Comparison of ENCODE assay signal across 19 cellular contexts in the genomic region with DNA sequence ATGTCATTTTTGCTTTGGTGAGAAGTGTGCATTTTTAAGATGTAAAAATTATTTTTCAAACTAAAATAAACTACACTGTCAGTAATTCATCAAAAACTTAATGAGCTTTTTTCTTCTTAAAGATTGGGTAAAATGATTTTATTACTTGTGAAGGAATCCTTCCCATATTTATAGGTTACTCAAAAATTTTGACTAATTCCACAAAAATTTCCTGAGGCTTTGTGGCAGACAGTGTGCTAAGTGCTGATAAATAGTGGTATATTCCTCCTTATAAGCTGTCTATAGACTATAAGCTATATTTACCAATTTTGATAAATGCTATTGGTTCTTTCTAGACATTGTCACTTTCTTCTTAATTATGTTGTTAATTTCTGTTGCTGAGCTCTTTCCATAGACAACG.
"Had no signal": no experiment of that assay in that cellular context is flagged by ENCODE, and none has a peak within 500 bp of the region (broad histone marks: within the 10 kb centered on the region; RNA-seq: fewer than 3 reads in every experiment).

No MANE protein-coding gene starts in this region.

- H3K4me3 Mint-ChIP-seq: activated CD8-positive, alpha-beta T cell treated with anti-CD3 and anti-CD28 coated beads for 36 hours; activated naive CD8-positive, alpha-beta T cell treated with anti-CD3 and anti-CD28 coated beads, Interleukin-2, amount 10 ng/mL, durations not matched to agents 7 days and 5 days; activated T-helper 17 cell treated with anti-CD3 and anti-CD28 coated beads, Interleukin-2, amount 50 U/mL, for 72 hours; brain; memory B cell; neural crest cell; stimulated activated naive CD8-positive, alpha-beta T cell treated with anti-CD3 and anti-CD28 coated beads, Interleukin-15, amount 100 ng/mL, for 72 hours; type B pancreatic cell had no signal

- H3K9me3 ChIP-seq: right atrium auricular region had no signal

- H3K9me3 Mint-ChIP-seq: activated CD8-positive, alpha-beta T cell treated with anti-CD3 and anti-CD28 coated beads for 36 hours; activated naive CD8-positive, alpha-beta T cell treated with anti-CD3 and anti-CD28 coated beads, Interleukin-2, amount 10 ng/mL, durations not matched to agents 7 days and 5 days; brain; memory B cell; neural crest cell; type B pancreatic cell had no signal

- H3K27me3 Mint-ChIP-seq: brain; memory B cell; stimulated activated naive CD8-positive, alpha-beta T cell treated with anti-CD3 and anti-CD28 coated beads, Interleukin-15, amount 100 ng/mL, for 72 hours had no signal

- H3K4me1 ChIP-seq: right atrium auricular region had no signal

- H3K27ac ChIP-seq: right atrium auricular region had no signal

- H3K36me3 Mint-ChIP-seq: activated naive CD8-positive, alpha-beta T cell treated with anti-CD3 and anti-CD28 coated beads, Interleukin-2, amount 10 ng/mL, durations not matched to agents 7 days and 5 days; brain; memory B cell; type B pancreatic cell had no signal

- H3K36me3 ChIP-seq: right atrium auricular region had no signal

- H3K4me1 Mint-ChIP-seq: activated naive CD8-positive, alpha-beta T cell treated with anti-CD3 and anti-CD28 coated beads, Interleukin-2, amount 10 ng/mL, durations not matched to agents 7 days and 5 days; activated T-helper 17 cell treated with anti-CD3 and anti-CD28 coated beads, Interleukin-2, amount 50 U/mL, for 72 hours; brain; memory B cell; stimulated activated naive CD8-positive, alpha-beta T cell treated with anti-CD3 and anti-CD28 coated beads, Interleukin-15, amount 100 ng/mL, for 72 hours had no signal

- ATAC-seq: activated CD8-positive, alpha-beta T cell treated with anti-CD3 and anti-CD28 coated beads for 36 hours; activated T-helper 17 cell treated with anti-CD3 and anti-CD28 coated beads, Interleukin-2, amount 50 U/mL, for 72 hours; stimulated activated naive CD8-positive, alpha-beta T cell treated with anti-CD3 and anti-CD28 coated beads, Interleukin-15, amount 100 ng/mL, for 72 hours had no signal

- DNase-seq: activated CD4-positive, alpha-beta T cell treated with anti-CD3 and anti-CD28 coated beads for 48 hours; activated CD4-positive, CD25-positive, alpha-beta regulatory T cell; activated CD8-positive, alpha-beta T cell treated with anti-CD3 and anti-CD28 coated beads for 36 hours; activated naive CD4-positive, alpha-beta T cell; activated naive CD8-positive, alpha-beta T cell treated with anti-CD3 and anti-CD28 coated beads, Interleukin-2, amount 10 ng/mL, durations not matched to agents 7 days and 5 days; activated T-cell treated with anti-CD3 and anti-CD28 coated beads, Interleukin-2, amount 50 U/mL, for 1 hour; amygdala; central memory CD4-positive, alpha-beta T cell; effector CD4-positive, alpha-beta T cell; stimulated activated naive CD8-positive, alpha-beta T cell treated with anti-CD3 and anti-CD28 coated beads, Interleukin-15, amount 100 ng/mL, for 72 hours; T-helper 1 cell; T1000 had no signal

- H3K4me3 ChIP-seq: right atrium auricular region had no signal

- H3K27me3 ChIP-seq: right atrium auricular region had no signal

- H3K27ac Mint-ChIP-seq: activated CD8-positive, alpha-beta T cell treated with anti-CD3 and anti-CD28 coated beads for 36 hours; activated naive CD8-positive, alpha-beta T cell treated with anti-CD3 and anti-CD28 coated beads, Interleukin-2, amount 10 ng/mL, durations not matched to agents 7 days and 5 days; activated T-helper 17 cell treated with anti-CD3 and anti-CD28 coated beads, Interleukin-2, amount 50 U/mL, for 72 hours; brain; memory B cell; progenitor cell of endocrine pancreas; stimulated activated naive CD8-positive, alpha-beta T cell treated with anti-CD3 and anti-CD28 coated beads, Interleukin-15, amount 100 ng/mL, for 72 hours; type B pancreatic cell had no signal
